In the genomic region with DNA sequence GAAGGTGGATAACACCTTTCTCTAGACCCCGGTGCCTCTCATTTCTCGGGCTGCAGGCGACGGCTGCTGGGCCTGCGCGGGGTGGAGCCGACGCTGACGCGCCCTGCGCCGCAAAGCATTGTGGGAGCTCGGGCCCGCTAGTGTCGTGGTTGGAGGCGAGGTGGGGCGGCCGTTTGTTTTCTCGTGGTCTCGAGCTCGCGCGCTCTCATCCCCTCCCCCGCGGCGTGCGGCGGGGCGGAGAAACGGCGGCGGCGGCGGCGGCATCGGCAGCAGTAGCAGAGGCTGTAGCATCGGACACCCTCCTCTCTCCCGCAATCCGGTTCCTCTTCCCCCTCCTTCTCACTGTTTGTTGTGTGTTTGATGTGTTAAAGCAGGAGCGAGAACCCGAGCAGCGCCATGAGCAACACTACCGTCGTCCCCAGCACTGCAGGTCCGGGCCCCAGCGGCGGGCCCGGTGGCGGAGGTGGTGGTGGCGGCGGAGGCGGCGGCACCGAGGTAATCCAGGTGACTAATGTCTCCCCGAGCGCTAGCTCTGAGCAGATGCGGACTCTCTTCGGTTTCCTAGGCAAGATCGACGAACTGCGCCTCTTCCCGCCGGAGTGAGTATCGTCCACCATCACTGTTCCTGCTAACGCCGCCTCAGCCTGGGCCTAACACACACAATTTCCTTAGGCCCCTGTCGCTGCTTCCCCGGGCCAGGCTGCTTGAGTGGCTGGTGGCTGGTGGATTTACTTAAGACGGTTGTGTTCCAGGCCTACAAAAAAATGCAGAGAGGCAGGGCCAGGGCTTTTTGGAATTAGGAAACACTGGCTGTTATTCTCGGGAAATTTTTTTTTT, we compare ENCODE assay signal across 1 cellular context.
A peak's percentile ranks its signal among the peaks of the same experiment; 100 is the strongest.
TF ChIP-seq lines count a peak whose summit lies in the region.

TSS of gene SRSF11 (plus strand) at position 140 of the 837 bp plus-strand sequence. CDS start at position 397, 257 bp downstream.

TF ChIP-seq in WTC11, 78 proteins besides CTCF, POLR2A, EP300 and RAD21 (continued from another document and continues in another):
- TF ChIP-seq ATF2 (CRISPR knock-in tag; IDR thresholded peaks at IDR 0.05; ENCODE audit: borderline replicate concordance, low read depth) (no peak), HMGA2 (CRISPR knock-in tag; IDR thresholded peaks at IDR 0.05) (no peak), FOXJ3 (CRISPR knock-in tag; IDR thresholded peaks at IDR 0.05; ENCODE audit: borderline replicate concordance) (no peak), E2F1 (CRISPR knock-in tag; IDR thresholded peaks at IDR 0.05) (no peak), ZNF671 (CRISPR knock-in tag; IDR thresholded peaks at IDR 0.05) (peak; percentile 28; the same call in 1 of the 2 replicates), CREB1 (CRISPR knock-in tag; IDR thresholded peaks at IDR 0.05) (no peak; the same call in 1 of the 2 replicates), ETV6 (CRISPR knock-in tag; IDR thresholded peaks at IDR 0.05) (peak; percentile 80), ZNF219 (CRISPR knock-in tag; IDR thresholded peaks at IDR 0.05; ENCODE audit: borderline replicate concordance) (0 out of 2 replicates have a peak, but pooled peaks have one; percentile 59), GABPB1 (CRISPR knock-in tag; IDR thresholded peaks at IDR 0.05) (0 out of 2 replicates have a peak, but pooled peaks have one; percentile 33), MAX (CRISPR knock-in tag; IDR thresholded peaks at IDR 0.05) (peak; percentile 83), NR2C2 (CRISPR knock-in tag; IDR thresholded peaks at IDR 0.05) (no peak), ATF3 (CRISPR knock-in tag; conservative IDR thresholded peaks at IDR 0.05) (no peak), NR1H2 (CRISPR knock-in tag; IDR thresholded peaks at IDR 0.05) (no peak), RELA (CRISPR knock-in tag; IDR thresholded peaks at IDR 0.05; ENCODE audit: borderline replicate concordance) (no peak), ATF1 (CRISPR knock-in tag; IDR thresholded peaks at IDR 0.05) (no peak; the same call in 1 of the 2 replicates), SMAD4 (CRISPR knock-in tag; IDR thresholded peaks at IDR 0.05) (no peak), ZNF317 (CRISPR knock-in tag; IDR thresholded peaks at IDR 0.05; ENCODE audit: borderline replicate concordance, low read depth) (no peak), FOXP1 (CRISPR knock-in tag; IDR thresholded peaks at IDR 0.05; ENCODE audit: borderline replicate concordance) (peak; percentile 95), TCF7 (CRISPR knock-in tag; IDR thresholded peaks at IDR 0.05; ENCODE audit: low read depth) (0 out of 2 replicates have a peak, but pooled peaks have one; percentile 58), MXD4 (CRISPR knock-in tag; IDR thresholded peaks at IDR 0.05; ENCODE audit: borderline replicate concordance) (no peak), USF1 (CRISPR knock-in tag; IDR thresholded peaks at IDR 0.05) (no peak), PRRX2 (CRISPR knock-in tag; IDR thresholded peaks at IDR 0.05) (no peak), NR3C1 (CRISPR knock-in tag; conservative IDR thresholded peaks at IDR 0.05; ENCODE audit: low read depth) (no peak), ESRRA (CRISPR knock-in tag; IDR thresholded peaks at IDR 0.05; ENCODE audit: borderline replicate concordance) (no peak), MYBL2 (CRISPR knock-in tag; IDR thresholded peaks at IDR 0.05) (peak; percentile 93), TEAD4 (CRISPR knock-in tag; IDR thresholded peaks at IDR 0.05) (no peak), CREM (CRISPR knock-in tag; IDR thresholded peaks at IDR 0.05) (no peak)
- TF ChIP-seq, protein P1, sequence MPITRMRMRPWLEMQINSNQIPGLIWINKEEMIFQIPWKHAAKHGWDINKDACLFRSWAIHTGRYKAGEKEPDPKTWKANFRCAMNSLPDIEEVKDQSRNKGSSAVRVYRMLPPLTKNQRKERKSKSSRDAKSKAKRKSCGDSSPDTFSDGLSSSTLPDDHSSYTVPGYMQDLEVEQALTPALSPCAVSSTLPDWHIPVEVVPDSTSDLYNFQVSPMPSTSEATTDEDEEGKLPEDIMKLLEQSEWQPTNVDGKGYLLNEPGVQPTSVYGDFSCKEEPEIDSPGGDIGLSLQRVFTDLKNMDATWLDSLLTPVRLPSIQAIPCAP (CRISPR knock-in tag; IDR thresholded peaks at IDR 0.05): no peak
- TF ChIP-seq, protein P2, sequence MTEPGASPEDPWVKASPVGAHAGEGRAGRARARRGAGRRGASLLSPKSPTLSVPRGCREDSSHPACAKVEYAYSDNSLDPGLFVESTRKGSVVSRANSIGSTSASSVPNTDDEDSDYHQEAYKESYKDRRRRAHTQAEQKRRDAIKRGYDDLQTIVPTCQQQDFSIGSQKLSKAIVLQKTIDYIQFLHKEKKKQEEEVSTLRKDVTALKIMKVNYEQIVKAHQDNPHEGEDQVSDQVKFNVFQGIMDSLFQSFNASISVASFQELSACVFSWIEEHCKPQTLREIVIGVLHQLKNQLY (CRISPR knock-in tag; IDR thresholded peaks at IDR 0.05): no peak
- TF ChIP-seq, protein P3, sequence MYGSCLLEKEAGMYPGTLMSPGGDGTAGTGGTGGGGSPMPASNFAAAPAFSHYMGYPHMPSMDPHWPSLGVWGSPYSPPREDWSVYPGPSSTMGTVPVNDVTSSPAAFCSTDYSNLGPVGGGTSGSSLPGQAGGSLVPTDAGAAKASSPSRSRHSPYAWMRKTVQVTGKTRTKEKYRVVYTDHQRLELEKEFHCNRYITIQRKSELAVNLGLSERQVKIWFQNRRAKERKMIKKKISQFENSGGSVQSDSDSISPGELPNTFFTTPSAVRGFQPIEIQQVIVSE (CRISPR knock-in tag; IDR thresholded peaks at IDR 0.05; ENCODE audit: borderline replicate concordance): no peak
- TF ChIP-seq, protein P4, sequence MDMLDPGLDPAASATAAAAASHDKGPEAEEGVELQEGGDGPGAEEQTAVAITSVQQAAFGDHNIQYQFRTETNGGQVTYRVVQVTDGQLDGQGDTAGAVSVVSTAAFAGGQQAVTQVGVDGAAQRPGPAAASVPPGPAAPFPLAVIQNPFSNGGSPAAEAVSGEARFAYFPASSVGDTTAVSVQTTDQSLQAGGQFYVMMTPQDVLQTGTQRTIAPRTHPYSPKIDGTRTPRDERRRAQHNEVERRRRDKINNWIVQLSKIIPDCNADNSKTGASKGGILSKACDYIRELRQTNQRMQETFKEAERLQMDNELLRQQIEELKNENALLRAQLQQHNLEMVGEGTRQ (CRISPR knock-in tag; IDR thresholded peaks at IDR 0.05): no peak
- TF ChIP-seq, protein P5, sequence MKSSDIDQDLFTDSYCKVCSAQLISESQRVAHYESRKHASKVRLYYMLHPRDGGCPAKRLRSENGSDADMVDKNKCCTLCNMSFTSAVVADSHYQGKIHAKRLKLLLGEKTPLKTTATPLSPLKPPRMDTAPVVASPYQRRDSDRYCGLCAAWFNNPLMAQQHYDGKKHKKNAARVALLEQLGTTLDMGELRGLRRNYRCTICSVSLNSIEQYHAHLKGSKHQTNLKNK (CRISPR knock-in tag; IDR thresholded peaks at IDR 0.05): no peak
- TF ChIP-seq, protein P6, sequence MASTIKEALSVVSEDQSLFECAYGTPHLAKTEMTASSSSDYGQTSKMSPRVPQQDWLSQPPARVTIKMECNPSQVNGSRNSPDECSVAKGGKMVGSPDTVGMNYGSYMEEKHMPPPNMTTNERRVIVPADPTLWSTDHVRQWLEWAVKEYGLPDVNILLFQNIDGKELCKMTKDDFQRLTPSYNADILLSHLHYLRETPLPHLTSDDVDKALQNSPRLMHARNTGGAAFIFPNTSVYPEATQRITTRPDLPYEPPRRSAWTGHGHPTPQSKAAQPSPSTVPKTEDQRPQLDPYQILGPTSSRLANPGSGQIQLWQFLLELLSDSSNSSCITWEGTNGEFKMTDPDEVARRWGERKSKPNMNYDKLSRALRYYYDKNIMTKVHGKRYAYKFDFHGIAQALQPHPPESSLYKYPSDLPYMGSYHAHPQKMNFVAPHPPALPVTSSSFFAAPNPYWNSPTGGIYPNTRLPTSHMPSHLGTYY (CRISPR knock-in tag; IDR thresholded peaks at IDR 0.05): no peak
- TF ChIP-seq, protein P7, sequence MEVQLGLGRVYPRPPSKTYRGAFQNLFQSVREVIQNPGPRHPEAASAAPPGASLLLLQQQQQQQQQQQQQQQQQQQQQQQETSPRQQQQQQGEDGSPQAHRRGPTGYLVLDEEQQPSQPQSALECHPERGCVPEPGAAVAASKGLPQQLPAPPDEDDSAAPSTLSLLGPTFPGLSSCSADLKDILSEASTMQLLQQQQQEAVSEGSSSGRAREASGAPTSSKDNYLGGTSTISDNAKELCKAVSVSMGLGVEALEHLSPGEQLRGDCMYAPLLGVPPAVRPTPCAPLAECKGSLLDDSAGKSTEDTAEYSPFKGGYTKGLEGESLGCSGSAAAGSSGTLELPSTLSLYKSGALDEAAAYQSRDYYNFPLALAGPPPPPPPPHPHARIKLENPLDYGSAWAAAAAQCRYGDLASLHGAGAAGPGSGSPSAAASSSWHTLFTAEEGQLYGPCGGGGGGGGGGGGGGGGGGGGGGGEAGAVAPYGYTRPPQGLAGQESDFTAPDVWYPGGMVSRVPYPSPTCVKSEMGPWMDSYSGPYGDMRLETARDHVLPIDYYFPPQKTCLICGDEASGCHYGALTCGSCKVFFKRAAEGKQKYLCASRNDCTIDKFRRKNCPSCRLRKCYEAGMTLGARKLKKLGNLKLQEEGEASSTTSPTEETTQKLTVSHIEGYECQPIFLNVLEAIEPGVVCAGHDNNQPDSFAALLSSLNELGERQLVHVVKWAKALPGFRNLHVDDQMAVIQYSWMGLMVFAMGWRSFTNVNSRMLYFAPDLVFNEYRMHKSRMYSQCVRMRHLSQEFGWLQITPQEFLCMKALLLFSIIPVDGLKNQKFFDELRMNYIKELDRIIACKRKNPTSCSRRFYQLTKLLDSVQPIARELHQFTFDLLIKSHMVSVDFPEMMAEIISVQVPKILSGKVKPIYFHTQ (CRISPR knock-in tag; IDR thresholded peaks at IDR 0.05): peak; percentile 43; the same call in 1 of the 2 replicates
- TF ChIP-seq, protein P8, sequence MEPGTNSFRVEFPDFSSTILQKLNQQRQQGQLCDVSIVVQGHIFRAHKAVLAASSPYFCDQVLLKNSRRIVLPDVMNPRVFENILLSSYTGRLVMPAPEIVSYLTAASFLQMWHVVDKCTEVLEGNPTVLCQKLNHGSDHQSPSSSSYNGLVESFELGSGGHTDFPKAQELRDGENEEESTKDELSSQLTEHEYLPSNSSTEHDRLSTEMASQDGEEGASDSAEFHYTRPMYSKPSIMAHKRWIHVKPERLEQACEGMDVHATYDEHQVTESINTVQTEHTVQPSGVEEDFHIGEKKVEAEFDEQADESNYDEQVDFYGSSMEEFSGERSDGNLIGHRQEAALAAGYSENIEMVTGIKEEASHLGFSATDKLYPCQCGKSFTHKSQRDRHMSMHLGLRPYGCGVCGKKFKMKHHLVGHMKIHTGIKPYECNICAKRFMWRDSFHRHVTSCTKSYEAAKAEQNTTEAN (CRISPR knock-in tag; IDR thresholded peaks at IDR 0.05): no peak
- TF ChIP-seq, protein P9, sequence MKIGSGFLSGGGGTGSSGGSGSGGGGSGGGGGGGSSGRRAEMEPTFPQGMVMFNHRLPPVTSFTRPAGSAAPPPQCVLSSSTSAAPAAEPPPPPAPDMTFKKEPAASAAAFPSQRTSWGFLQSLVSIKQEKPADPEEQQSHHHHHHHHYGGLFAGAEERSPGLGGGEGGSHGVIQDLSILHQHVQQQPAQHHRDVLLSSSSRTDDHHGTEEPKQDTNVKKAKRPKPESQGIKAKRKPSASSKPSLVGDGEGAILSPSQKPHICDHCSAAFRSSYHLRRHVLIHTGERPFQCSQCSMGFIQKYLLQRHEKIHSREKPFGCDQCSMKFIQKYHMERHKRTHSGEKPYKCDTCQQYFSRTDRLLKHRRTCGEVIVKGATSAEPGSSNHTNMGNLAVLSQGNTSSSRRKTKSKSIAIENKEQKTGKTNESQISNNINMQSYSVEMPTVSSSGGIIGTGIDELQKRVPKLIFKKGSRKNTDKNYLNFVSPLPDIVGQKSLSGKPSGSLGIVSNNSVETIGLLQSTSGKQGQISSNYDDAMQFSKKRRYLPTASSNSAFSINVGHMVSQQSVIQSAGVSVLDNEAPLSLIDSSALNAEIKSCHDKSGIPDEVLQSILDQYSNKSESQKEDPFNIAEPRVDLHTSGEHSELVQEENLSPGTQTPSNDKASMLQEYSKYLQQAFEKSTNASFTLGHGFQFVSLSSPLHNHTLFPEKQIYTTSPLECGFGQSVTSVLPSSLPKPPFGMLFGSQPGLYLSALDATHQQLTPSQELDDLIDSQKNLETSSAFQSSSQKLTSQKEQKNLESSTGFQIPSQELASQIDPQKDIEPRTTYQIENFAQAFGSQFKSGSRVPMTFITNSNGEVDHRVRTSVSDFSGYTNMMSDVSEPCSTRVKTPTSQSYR (CRISPR knock-in tag; IDR thresholded peaks at IDR 0.05): peak; percentile 50; the same call in 1 of the 2 replicates
